9 cellular contexts compared by ENCODE assay signal in the genomic region with DNA sequence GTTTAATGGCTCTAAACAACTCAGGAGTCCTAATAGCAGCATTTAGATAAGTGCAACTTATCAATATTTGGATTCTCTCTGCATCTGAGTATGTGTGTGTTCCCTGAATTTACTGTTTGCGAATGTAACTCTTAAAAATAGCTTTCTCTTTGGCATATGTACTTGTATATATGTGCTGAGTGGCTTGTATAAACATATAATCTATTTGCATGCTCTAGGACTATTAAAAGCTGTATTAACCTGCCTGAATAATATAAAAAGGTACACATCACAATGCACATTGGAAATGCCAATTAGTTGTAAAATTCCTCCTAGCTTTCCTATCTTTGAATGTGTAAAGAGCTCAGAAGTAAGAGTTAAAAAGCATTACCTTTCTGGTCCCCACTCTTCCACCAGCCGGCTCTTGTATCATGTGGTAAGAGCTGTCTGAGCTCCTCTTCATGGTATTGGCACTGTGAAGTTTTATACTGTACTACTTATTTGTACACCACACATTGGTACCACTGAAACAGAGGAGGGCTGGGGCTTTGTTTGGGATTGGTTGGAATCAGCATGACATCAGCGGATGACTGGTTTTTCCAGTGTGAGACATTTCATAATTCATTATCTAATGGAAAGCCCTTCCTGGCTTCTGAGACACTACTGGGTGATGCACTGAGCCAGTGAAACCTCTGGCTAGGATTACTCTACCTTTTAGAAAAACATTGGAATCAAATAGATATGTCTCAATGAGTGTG. TPM values are rescaled to one million over a fixed set of nuclear protein-coding genes. Genes with fewer than 3 reads are reported as not detected.
DNase-seq lines count a peak whose midpoint lies in the region; ATAC-seq and TF ChIP-seq lines count a peak whose summit lies in the region.
"Had no signal": no experiment of that assay in that cellular context is flagged by ENCODE, and none has a peak within 500 bp of the region (broad histone marks: within the 10 kb centered on the region; RNA-seq: fewer than 3 reads in every experiment).

A gene (minus strand): TSS at position 456 of the 737 bp plus-strand sequence. CDS start 2,716 bp downstream, outside the sequence.

- TF ChIP-seq CTCF in fibroblast of mammary gland (conservative IDR thresholded peaks at IDR 0.05; ENCODE audit: control insufficient read depth, insufficient read depth, low read depth, low read length) (no peak), nephron (IDR thresholded peaks at IDR 0.05; ENCODE audit: unreplicated experiment in 3 of 3) (no peak)

- H3K4me1 Mint-ChIP-seq in nephron, result peaks cover 46% of the 10 kb centered on the region

- peak within 1 kb of the TSS; percentile 91 to 92 (median 92) for H3K4me3 Mint-ChIP-seq in nephron
- H3K4me3 Mint-ChIP-seq: activated CD4-positive, alpha-beta T cell treated with anti-CD3 and anti-CD28 coated beads for 36 hours had no signal

- H3K36me3 Mint-ChIP-seq in nephron (ENCODE audit: low read depth), result no peaks in the 10 kb centered on the region

- ATAC-seq in GM18861 (IDR thresholded peaks at IDR 0.05; ENCODE audit: unreplicated experiment), result no peak
- ATAC-seq: activated CD4-positive, alpha-beta T cell treated with anti-CD3 and anti-CD28 coated beads for 36 hours had no signal

- in situ Hi-C loops in Caki2 (cut with HindIII; ENCODE audit: low pct_unique_long_range_greater_than_20kb, low sequenced_read_pairs), result no loop called here

- peak within 1 kb of the TSS; percentile 79 to 96 (median 87) for H3K27ac Mint-ChIP-seq in nephron
- H3K27ac Mint-ChIP-seq: activated CD4-positive, alpha-beta T cell treated with anti-CD3 and anti-CD28 coated beads for 36 hours had no signal

- peak within 1 kb of the TSS; percentile 81 for H3K4me3 ChIP-seq in fibroblast of mammary gland (ENCODE audit: control insufficient read depth, low read depth, low read length)

- DNase-seq in Caki2 (ENCODE audit: low read depth), result peak; percentile 95
- peak; percentile 86 for DNase-seq in SHP77 treated with DMSO at 0.1 percent for 48 hours (lab: John Stamatoyannopoulos, UW)
- DNase-seq in fibroblast of mammary gland (ENCODE audit: low read depth), result peak; percentile 95
- no peak for DNase-seq in AML-193 (lab: John Stamatoyannopoulos, UW)
- no peak for DNase-seq in NAMALWA (ENCODE audit: low spot score)
- no peak for DNase-seq in NCI-H2081 (lab: John Stamatoyannopoulos, UW)
- DNase-seq: activated CD4-positive, alpha-beta T cell treated with anti-CD3 and anti-CD28 coated beads for 36 hours had no signal

- peaks cover 51% of the 10 kb centered on the region for H3K27me3 Mint-ChIP-seq in nephron (ENCODE audit: low read depth)

- no peaks in the 10 kb centered on the region for H3K9me3 Mint-ChIP-seq in nephron

RNA-seq across cellular contexts. Expression of the gene that starts here (rescaled TPM):
- 9.5 and 14.4 TPM in 2 replicates for total RNA-seq in Caki2 (2014; rRNA removed; shearing (Covaris generic); ENCODE audit: low replicate concordance)
- total RNA-seq: activated CD4-positive, alpha-beta T cell treated with anti-CD3 and anti-CD28 coated beads for 36 hours had no signal

Comparison
In these comparisons a context has a peak if more than half of its experiments do, and no peak if none do; other contexts are left out.
1. DNase-seq: peak in Caki2 (single experiment), SHP77 treated with DMSO at 0.1 percent for 48 hours (single experiment) and fibroblast of mammary gland (single experiment); none in AML-193 (0 of 2), NAMALWA (single experiment) and NCI-H2081 (0 of 2).